Comparison of ENCODE assay signal across 9 cellular contexts in genomic region chr10:114095676-114096331, GRCh38. TPM values are rescaled to one million over a fixed set of nuclear protein-coding genes. Genes with fewer than 3 reads are reported as not detected.
A peak's percentile ranks its signal among the peaks of the same experiment; 100 is the strongest.
DNase-seq lines count a peak whose midpoint lies in the region; ATAC-seq and TF ChIP-seq lines count a peak whose summit lies in the region.
"Had no signal": no experiment of that assay in that cellular context is flagged by ENCODE, and none has a peak within 500 bp of the region (broad histone marks: within the 10 kb centered on the region; RNA-seq: fewer than 3 reads in every experiment).

No MANE protein-coding gene starts in this region.

- POLR2A ChIA-PET in naive thymus-derived CD8-positive, alpha-beta T cell (lab: Charles Lee) = no interaction called here

- H3K27ac ChIP-seq in coronary artery = no peak overlapping the region

- H3K27me3 Mint-ChIP-seq in naive thymus-derived CD8-positive, alpha-beta T cell = peaks cover 8 to 22% (median 12%) of the 10 kb centered on the region in 5 donors

- peak overlapping the region in 2 of 10 donors; percentile 19 to 28 for H3K27ac Mint-ChIP-seq in naive thymus-derived CD8-positive, alpha-beta T cell

- H3K36me3 Mint-ChIP-seq in naive thymus-derived CD8-positive, alpha-beta T cell = no peaks in the 10 kb centered on the region

- ATAC-seq in GM18499 (IDR thresholded peaks at IDR 0.05; ENCODE audit: insufficient read depth, unreplicated experiment) (peak; percentile 53), HG02588 (IDR thresholded peaks at IDR 0.05; ENCODE audit: unreplicated experiment) (peak; percentile 37)
- peak; percentile 61 to 79 for ATAC-seq in naive thymus-derived CD8-positive, alpha-beta T cell

- TF ChIP-seq CTCF in NB4 (IDR thresholded peaks at IDR 0.05; ENCODE audit: low read depth, low read length) = no peak
- no peak for TF ChIP-seq CTCF in coronary artery (IDR thresholded peaks at IDR 0.05)

- peak overlapping the region in 9 of 10 donors; percentile 8 to 66 (median 36) for H3K4me3 Mint-ChIP-seq in naive thymus-derived CD8-positive, alpha-beta T cell

- peaks cover 21 to 62% (median 43%) of the 10 kb centered on the region in 4 donors for H3K4me1 Mint-ChIP-seq in naive thymus-derived CD8-positive, alpha-beta T cell

- peaks cover 0 to 2% (median 0%) of the 10 kb centered on the region in 9 donors for H3K9me3 Mint-ChIP-seq in naive thymus-derived CD8-positive, alpha-beta T cell

- H3K4me3 ChIP-seq in NB4 (ENCODE audit: low read depth, low read length) (no peak overlapping the region), coronary artery (no peak overlapping the region)

- TF ChIP-seq POLR2A in NB4 (IDR thresholded peaks at IDR 0.05; ENCODE audit: extremely low read depth, insufficient read length) = no peak

- peak; percentile 78 for DNase-seq in NB4 (ENCODE audit: low read depth)
- peak in 3 of 10 donors; percentile 30 to 41 (median 37) for DNase-seq in naive thymus-derived CD8-positive, alpha-beta T cell
- no peak for DNase-seq in NCI-H2029 treated with DMSO at 0.1 percent for 48 hours (lab: John Stamatoyannopoulos, UW)
- DNase-seq in inferior parietal cortex (ENCODE audit: extremely low spot score) = no peak
- DNase-seq in coronary artery (ENCODE audit: low spot score) = no peak
- DNase-seq in medulla oblongata (ENCODE audit: extremely low spot score) = no peak
- DNase-seq: SW 1271 had no signal

RNA-seq across cellular contexts. Expression of gene ADRB1, which starts 52.1 kb away (rescaled TPM):
- total RNA-seq in naive thymus-derived CD8-positive, alpha-beta T cell = not detected
- under 1 TPM in 2 of 3 donors, not detected in 1; 0.08 to 0.12 TPM for polyA plus RNA-seq in naive thymus-derived CD8-positive, alpha-beta T cell
